10 cellular contexts compared by ENCODE assay signal in the genomic region with DNA sequence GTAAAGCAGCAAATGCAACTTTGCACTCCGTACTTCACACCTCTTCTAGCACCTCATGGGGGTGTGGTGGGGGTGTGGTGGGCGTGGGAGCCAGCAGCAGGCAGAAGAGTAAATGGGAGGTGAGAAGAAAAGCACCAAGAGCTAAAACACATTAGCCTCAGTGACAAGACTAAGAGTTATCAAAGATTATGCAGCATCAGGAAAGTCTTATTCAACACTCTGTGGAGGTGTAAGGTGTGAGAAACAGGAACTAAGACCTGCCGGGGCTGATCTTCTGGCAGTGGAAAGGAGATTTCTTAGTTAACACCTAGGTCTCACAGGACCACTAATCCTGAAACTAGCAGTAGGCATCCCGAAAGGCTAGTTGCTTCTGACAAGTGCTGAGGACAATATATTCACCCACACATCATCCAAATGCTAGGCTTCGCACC. TPM values are rescaled to one million over a fixed set of nuclear protein-coding genes. Genes with fewer than 3 reads are reported as not detected.
DNase-seq lines count a peak whose midpoint lies in the region; ATAC-seq, FAIRE-seq and TF ChIP-seq lines count a peak whose summit lies in the region.
"Had no signal": no experiment of that assay in that cellular context is flagged by ENCODE, and none has a peak within 500 bp of the region (broad histone marks: within the 10 kb centered on the region; RNA-seq: fewer than 3 reads in every experiment).

No MANE protein-coding gene starts in this region.

- no peak for DNase-seq in GM19239 (ENCODE audit: insufficient read length, low spot score)
- DNase-seq in activated CD8-positive, alpha-beta memory T cell treated with anti-CD3 and anti-CD28 coated beads for 4 hours (ENCODE audit: low read depth in 2 of 2) = peak; percentile 24 to 44
- peak; percentile 51 for DNase-seq in stimulated activated CD8-positive, alpha-beta memory T cell treated with anti-CD3 and anti-CD28 coated beads, Interleukin-2, amount 100 ng/mL, for 48 hours (ENCODE audit: low read depth in 2 of 2)
- DNase-seq in NCI-H2196 treated with DMSO at 0.1 percent for 48 hours (lab: John Stamatoyannopoulos, UW; ENCODE audit: unreplicated experiment) = no peak
- DNase-seq: HFFc6 had no signal

- ATAC-seq in HG02759 (IDR thresholded peaks at IDR 0.05; ENCODE audit: unreplicated experiment) (peak; percentile 87), SK-N-SH treated with all-trans-retinoic acid at 6 μM for 48 hours (no peak), esophagus mucosa (no peak)
- ATAC-seq: left lobe of liver had no signal

- peak; percentile 62 for FAIRE-seq in GM19239 (lab: Jason Lieb, UNC)
- FAIRE-seq: bronchial epithelial cell had no signal

TF ChIP-seq in SK-N-SH treated with all-trans-retinoic acid at 6 μM for 48 hours, 23 proteins besides CTCF, POLR2A, EP300 and RAD21:
- TF ChIP-seq ESRRG (CRISPR knock-in tag; IDR thresholded peaks at IDR 0.05) (no peak), ZNF70 (CRISPR knock-in tag; IDR thresholded peaks at IDR 0.05) (no peak), BACH2 (CRISPR knock-in tag; IDR thresholded peaks at IDR 0.05; ENCODE audit: borderline replicate concordance) (no peak)
- TF ChIP-seq, protein P1, sequence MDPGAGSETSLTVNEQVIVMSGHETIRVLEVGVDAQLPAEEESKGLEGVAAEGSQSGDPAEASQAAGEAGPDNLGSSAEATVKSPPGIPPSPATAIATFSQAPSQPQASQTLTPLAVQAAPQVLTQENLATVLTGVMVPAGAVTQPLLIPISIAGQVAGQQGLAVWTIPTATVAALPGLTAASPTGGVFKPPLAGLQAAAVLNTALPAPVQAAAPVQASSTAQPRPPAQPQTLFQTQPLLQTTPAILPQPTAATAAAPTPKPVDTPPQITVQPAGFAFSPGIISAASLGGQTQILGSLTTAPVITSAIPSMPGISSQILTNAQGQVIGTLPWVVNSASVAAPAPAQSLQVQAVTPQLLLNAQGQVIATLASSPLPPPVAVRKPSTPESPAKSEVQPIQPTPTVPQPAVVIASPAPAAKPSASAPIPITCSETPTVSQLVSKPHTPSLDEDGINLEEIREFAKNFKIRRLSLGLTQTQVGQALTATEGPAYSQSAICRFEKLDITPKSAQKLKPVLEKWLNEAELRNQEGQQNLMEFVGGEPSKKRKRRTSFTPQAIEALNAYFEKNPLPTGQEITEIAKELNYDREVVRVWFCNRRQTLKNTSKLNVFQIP (CRISPR knock-in tag; IDR thresholded peaks at IDR 0.05; ENCODE audit: borderline replicate concordance, low read depth) = no peak

RNA-seq across cellular contexts. Expression of a gene that starts 9.9 kb away (rescaled TPM):
- total RNA-seq in esophagus mucosa = 10.4 TPM

Comparison
In these comparisons a context has a peak if more than half of its experiments do, and no peak if none do; other contexts are left out.
1. DNase-seq: peak in activated CD8-positive, alpha-beta memory T cell treated with anti-CD3 and anti-CD28 coated beads for 4 hours (2 of 2) and stimulated activated CD8-positive, alpha-beta memory T cell treated with anti-CD3 and anti-CD28 coated beads, Interleukin-2, amount 100 ng/mL, for 48 hours (2 of 2); none in GM19239 (single experiment) and NCI-H2196 treated with DMSO at 0.1 percent for 48 hours (single experiment).